ENCODE assay signal across 8 cellular contexts in genomic region chr9:99140685-99141314, GRCh38. TPM values are rescaled to one million over a fixed set of nuclear protein-coding genes. Genes with fewer than 3 reads are reported as not detected.
DNase-seq lines count a peak whose midpoint lies in the region; ATAC-seq and TF ChIP-seq lines count a peak whose summit lies in the region.

No MANE protein-coding gene starts in this region.

- H3K27ac ChIP-seq in GM23338 (ENCODE audit: low read depth) (no peak overlapping the region), upper lobe of right lung (no peak overlapping the region)

- no peaks in the 10 kb centered on the region for H3F3A ChIP-seq in GM23338 (replicated peaks; ENCODE audit: low read depth)

- H3K27ac Mint-ChIP-seq in GM23338 (peak overlapping the region; percentile 7; the same call in 1 of the 2 replicates), nephron (peak overlapping the region in 1 of 3 experiments; percentile 5)

- H3K27me3 ChIP-seq in GM23338 (ENCODE audit: insufficient read depth), result no peaks in the 10 kb centered on the region
- no peaks in the 10 kb centered on the region for H3K27me3 ChIP-seq in upper lobe of right lung

- H3K9me3 Mint-ChIP-seq in GM23338 (no peaks in the 10 kb centered on the region), nephron (peaks cover 3% of the 10 kb centered on the region)

- H3K27me3 Mint-ChIP-seq in GM23338 (ENCODE audit: insufficient read depth, low read depth, poor library complexity), result peaks cover 2% of the 10 kb centered on the region
- H3K27me3 Mint-ChIP-seq in nephron (ENCODE audit: low read depth), result no peaks in the 10 kb centered on the region

- TF ChIP-seq CTCF in GM23338 (conservative IDR thresholded peaks at IDR 0.05; ENCODE audit: low read depth in 2 of 2) (peak; percentile 75 to 91), fibroblast of mammary gland (conservative IDR thresholded peaks at IDR 0.05; ENCODE audit: control insufficient read depth, insufficient read depth, low read depth, low read length) (peak; percentile 97), nephron (IDR thresholded peaks at IDR 0.05; ENCODE audit: unreplicated experiment in 3 of 3) (peak; percentile 74 to 79 (median 78)), upper lobe of right lung (IDR thresholded peaks at IDR 0.05) (peak; percentile 81)

- H4K20me1 ChIP-seq in GM23338 (replicated peaks; ENCODE audit: insufficient read depth), result 0 out of 2 replicates have a peak, but pooled peaks cover 4% of the 10 kb centered on the region

- peaks cover 37% of the 10 kb centered on the region; the same call in 2 of the 3 replicates for H3K36me3 Mint-ChIP-seq in GM23338 (ENCODE audit: low read depth)
- H3K36me3 Mint-ChIP-seq in nephron (ENCODE audit: low read depth), result peaks cover 72% of the 10 kb centered on the region

- H3K4me3 Mint-ChIP-seq in GM23338 (no peak overlapping the region), nephron (no peak overlapping the region)

- no peak overlapping the region for H3K4me3 ChIP-seq in GM23338
- no peak overlapping the region for H3K4me3 ChIP-seq in fibroblast of mammary gland (ENCODE audit: control insufficient read depth, low read depth, low read length)
- no peak overlapping the region for H3K4me3 ChIP-seq in upper lobe of right lung

- peaks cover 15% of the 10 kb centered on the region for H3K36me3 ChIP-seq in GM23338 (ENCODE audit: insufficient read depth)
- peaks cover 63% of the 10 kb centered on the region for H3K36me3 ChIP-seq in upper lobe of right lung

- intact Hi-C loops in upper lobe of right lung (cut with DNase I), result loop anchor here (10.0 kb wide), 1 partner anchor 136 kb away; no protein-coding TSS in a partner anchor

- no peaks in the 10 kb centered on the region for H3K79me2 ChIP-seq in GM23338 (replicated peaks; ENCODE audit: insufficient read depth)

- no peak overlapping the region for H3K4me2 ChIP-seq in GM23338

- H3K4me1 ChIP-seq in GM23338 (ENCODE audit: insufficient read depth) (no peaks in the 10 kb centered on the region), upper lobe of right lung (peaks cover 8% of the 10 kb centered on the region)

- no peak overlapping the region for H2AFZ ChIP-seq in GM23338

- H3K9me3 ChIP-seq in upper lobe of right lung, result no peaks in the 10 kb centered on the region

- H3K4me1 Mint-ChIP-seq in GM23338 (peaks cover 6% of the 10 kb centered on the region), nephron (peaks cover 6% of the 10 kb centered on the region)

- peak; percentile 36 for DNase-seq in GF-D8 (lab: John Stamatoyannopoulos, UW)
- DNase-seq in GM23338 (ENCODE audit: low spot score), result peak; percentile 75
- peak; percentile 33 for DNase-seq in NCI-H748 (lab: John Stamatoyannopoulos, UW; ENCODE audit: unreplicated experiment)
- peak; percentile 50 for DNase-seq in activated T-cell treated with anti-CD3 and anti-CD28 coated beads, Interleukin-2, amount 50 U/mL, for 1 hour
- peak; percentile 70 for DNase-seq in fibroblast of mammary gland (ENCODE audit: low read depth)
- DNase-seq in upper lobe of right lung, result no peak

- ATAC-seq in GM23338, result peak; percentile 94
- ATAC-seq in upper lobe of right lung, result peak; percentile 84
- no peak for ATAC-seq in GM19035 (IDR thresholded peaks at IDR 0.05; ENCODE audit: unreplicated experiment)

- H3K9me2 ChIP-seq in GM23338 (ENCODE audit: insufficient read depth), result no peaks in the 10 kb centered on the region

TF ChIP-seq in GM23338, 12 proteins besides CTCF, POLR2A, EP300 and RAD21 (continues in another document):
- TF ChIP-seq NANOG (IDR thresholded peaks at IDR 0.05; ENCODE audit: borderline replicate concordance), result no peak
- TF ChIP-seq, protein P1, sequence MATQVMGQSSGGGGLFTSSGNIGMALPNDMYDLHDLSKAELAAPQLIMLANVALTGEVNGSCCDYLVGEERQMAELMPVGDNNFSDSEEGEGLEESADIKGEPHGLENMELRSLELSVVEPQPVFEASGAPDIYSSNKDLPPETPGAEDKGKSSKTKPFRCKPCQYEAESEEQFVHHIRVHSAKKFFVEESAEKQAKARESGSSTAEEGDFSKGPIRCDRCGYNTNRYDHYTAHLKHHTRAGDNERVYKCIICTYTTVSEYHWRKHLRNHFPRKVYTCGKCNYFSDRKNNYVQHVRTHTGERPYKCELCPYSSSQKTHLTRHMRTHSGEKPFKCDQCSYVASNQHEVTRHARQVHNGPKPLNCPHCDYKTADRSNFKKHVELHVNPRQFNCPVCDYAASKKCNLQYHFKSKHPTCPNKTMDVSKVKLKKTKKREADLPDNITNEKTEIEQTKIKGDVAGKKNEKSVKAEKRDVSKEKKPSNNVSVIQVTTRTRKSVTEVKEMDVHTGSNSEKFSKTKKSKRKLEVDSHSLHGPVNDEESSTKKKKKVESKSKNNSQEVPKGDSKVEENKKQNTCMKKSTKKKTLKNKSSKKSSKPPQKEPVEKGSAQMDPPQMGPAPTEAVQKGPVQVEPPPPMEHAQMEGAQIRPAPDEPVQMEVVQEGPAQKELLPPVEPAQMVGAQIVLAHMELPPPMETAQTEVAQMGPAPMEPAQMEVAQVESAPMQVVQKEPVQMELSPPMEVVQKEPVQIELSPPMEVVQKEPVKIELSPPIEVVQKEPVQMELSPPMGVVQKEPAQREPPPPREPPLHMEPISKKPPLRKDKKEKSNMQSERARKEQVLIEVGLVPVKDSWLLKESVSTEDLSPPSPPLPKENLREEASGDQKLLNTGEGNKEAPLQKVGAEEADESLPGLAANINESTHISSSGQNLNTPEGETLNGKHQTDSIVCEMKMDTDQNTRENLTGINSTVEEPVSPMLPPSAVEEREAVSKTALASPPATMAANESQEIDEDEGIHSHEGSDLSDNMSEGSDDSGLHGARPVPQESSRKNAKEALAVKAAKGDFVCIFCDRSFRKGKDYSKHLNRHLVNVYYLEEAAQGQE (IDR thresholded peaks at IDR 0.05; ENCODE audit: unreplicated experiment), result no peak
- TF ChIP-seq EZH2phosphoT487 (IDR thresholded peaks at IDR 0.05; ENCODE audit: unreplicated experiment), result no peak
- no peak for TF ChIP-seq POLR2AphosphoS5 (IDR thresholded peaks at IDR 0.05; ENCODE audit: low read depth)
- no peak for TF ChIP-seq ZNF462 (CRISPR knock-in tag; IDR thresholded peaks at IDR 0.05)
- TF ChIP-seq EZH2 (IDR thresholded peaks at IDR 0.05; ENCODE audit: low read depth, unreplicated experiment), result no peak
- TF ChIP-seq STAT1 (IDR thresholded peaks at IDR 0.05; ENCODE audit: unreplicated experiment), result no peak

RNA-seq across cellular contexts. Expression of gene TGFBR1, which starts 35.9 kb away (rescaled TPM):
- 39.5 and 40.2 TPM in 2 replicates for total RNA-seq in GM23338 (2014; rRNA removed; shearing (Covaris generic))
- 8.3 and 9.3 TPM in 2 replicates for polyA plus RNA-seq in GM23338 (2016; fragmentation: Nextera tagmentation; extraction: Ambion mirVana)
- total RNA-seq in upper lobe of right lung, result 72.0 TPM
